ENCODE assay signal across 22 cellular contexts in genomic region chr10:100901051-100901450, GRCh38. TPM values are rescaled to one million over a fixed set of nuclear protein-coding genes. Genes with fewer than 3 reads are reported as not detected.
DNase-seq lines count a peak whose midpoint lies in the region; ATAC-seq, FAIRE-seq and TF ChIP-seq lines count a peak whose summit lies in the region.
"Had no signal": no experiment of that assay in that cellular context is flagged by ENCODE, and none has a peak within 500 bp of the region (broad histone marks: within the 10 kb centered on the region; RNA-seq: fewer than 3 reads in every experiment).

No MANE protein-coding gene starts in this region.

- H3K27ac Mint-ChIP-seq in nephron: peak overlapping the region; percentile 66 to 76 (median 69)
- no peak overlapping the region for H3K27ac Mint-ChIP-seq in stimulated activated effector memory CD8-positive, alpha-beta T cell treated with anti-CD3 and anti-CD28 coated beads, Interleukin-12 subunit alpha, Interleukin-12 subunit beta, amount 100 ng/mL, for 72 hours
- H3K27ac Mint-ChIP-seq: CD4-positive, alpha-beta T cell; HFFc6 had no signal

- POLR2A ChIA-PET in endothelial cell of umbilical vein (lab: Charles Lee) (no interaction called here), PC-3 (lab: Charles Lee; ENCODE audit: unreplicated experiment) (no interaction called here)

- TF ChIP-seq CTCF in endothelial cell of umbilical vein (IDR thresholded peaks at IDR 0.05; ENCODE audit: extremely low read depth in 1 of 2, insufficient read depth in 1 of 2, low read depth in 1 of 2, low read length in 2 of 2) (no peak), nephron (IDR thresholded peaks at IDR 0.05; ENCODE audit: unreplicated experiment in 3 of 3) (no peak), PC-3 (conservative IDR thresholded peaks at IDR 0.05; ENCODE audit: low read depth, low read length) (no peak), foreskin fibroblast (IDR thresholded peaks at IDR 0.05; ENCODE audit: low read depth, low read length) (no peak)

- H3K36me3 Mint-ChIP-seq in nephron (ENCODE audit: low read depth): no peaks in the 10 kb centered on the region
- no peaks in the 10 kb centered on the region for H3K36me3 Mint-ChIP-seq in stimulated activated effector memory CD8-positive, alpha-beta T cell treated with anti-CD3 and anti-CD28 coated beads, Interleukin-12 subunit alpha, Interleukin-12 subunit beta, amount 100 ng/mL, for 72 hours

- H3K4me3 Mint-ChIP-seq in nephron: peak overlapping the region; percentile 17 to 83 (median 70)
- H3K4me3 Mint-ChIP-seq in stimulated activated effector memory CD8-positive, alpha-beta T cell treated with anti-CD3 and anti-CD28 coated beads, Interleukin-12 subunit alpha, Interleukin-12 subunit beta, amount 100 ng/mL, for 72 hours: no peak overlapping the region
- H3K4me3 Mint-ChIP-seq: CD4-positive, alpha-beta T cell; HFFc6 had no signal

- H3K9ac ChIP-seq in endothelial cell of umbilical vein (replicated peaks; ENCODE audit: extremely low read depth, insufficient read depth, low read length) (no peak overlapping the region), PC-3 (ENCODE audit: low read length) (no peak overlapping the region)

- H3F3A ChIP-seq in PC-3 (ENCODE audit: low read length, unreplicated experiment): no peaks in the 10 kb centered on the region

- H3K79me2 ChIP-seq in endothelial cell of umbilical vein (ENCODE audit: control insufficient read depth, insufficient read depth, low read length) (no peaks in the 10 kb centered on the region), PC-3 (ENCODE audit: low read length) (no peaks in the 10 kb centered on the region)

- H3K27ac ChIP-seq in endothelial cell of umbilical vein (ENCODE audit: insufficient read depth, low read depth, low read length): no peak overlapping the region
- H3K27ac ChIP-seq in PC-3 (ENCODE audit: low read length): no peak overlapping the region
- H3K27ac ChIP-seq: 22Rv1, A549, C4-2B had no signal

- H4K20me1 ChIP-seq in endothelial cell of umbilical vein (replicated peaks; ENCODE audit: control insufficient read depth, extremely low read depth, insufficient read depth, low read length) (no peaks in the 10 kb centered on the region), PC-3 (ENCODE audit: low read length) (no peaks in the 10 kb centered on the region)

- no peaks in the 10 kb centered on the region for H3K36me3 ChIP-seq in endothelial cell of umbilical vein (ENCODE audit: control insufficient read depth in 2 of 2, extremely low read depth in 1 of 2, insufficient read depth in 2 of 2, low read length in 2 of 2)
- no peaks in the 10 kb centered on the region for H3K36me3 ChIP-seq in PC-3 (ENCODE audit: low read depth, low read length)

- TF ChIP-seq POLR2A in endothelial cell of umbilical vein (IDR thresholded peaks at IDR 0.05; ENCODE audit: low read depth, low read length): no peak

- peaks cover 7% of the 10 kb centered on the region for H3K27me3 Mint-ChIP-seq in nephron (ENCODE audit: low read depth)

- H3K4me1 Mint-ChIP-seq in nephron: peaks cover 32% of the 10 kb centered on the region
- H3K4me1 Mint-ChIP-seq in stimulated activated effector memory CD8-positive, alpha-beta T cell treated with anti-CD3 and anti-CD28 coated beads, Interleukin-12 subunit alpha, Interleukin-12 subunit beta, amount 100 ng/mL, for 72 hours: no peaks in the 10 kb centered on the region

- H3K9me3 Mint-ChIP-seq in nephron: no peaks in the 10 kb centered on the region
- no peaks in the 10 kb centered on the region for H3K9me3 Mint-ChIP-seq in stimulated activated effector memory CD8-positive, alpha-beta T cell treated with anti-CD3 and anti-CD28 coated beads, Interleukin-12 subunit alpha, Interleukin-12 subunit beta, amount 100 ng/mL, for 72 hours
- H3K9me3 Mint-ChIP-seq: CD4-positive, alpha-beta T cell; HFFc6 had no signal

- H2AFZ ChIP-seq in endothelial cell of umbilical vein (ENCODE audit: low read depth, low read length): no peak overlapping the region
- H2AFZ ChIP-seq in PC-3 (ENCODE audit: low read length): no peak overlapping the region

- no peaks in the 10 kb centered on the region for H3K9me3 ChIP-seq in endothelial cell of umbilical vein (replicated peaks; ENCODE audit: control insufficient read depth, insufficient read depth, low read length)
- no peaks in the 10 kb centered on the region for H3K9me3 ChIP-seq in PC-3 (ENCODE audit: low read length)
- H3K9me3 ChIP-seq: A549 had no signal

- dilution Hi-C loops in endothelial cell of umbilical vein (cut with MboI; ENCODE audit: extremely low pct_ligation_motif_present, low sequenced_read_pairs): no loop called here

- H3K4me1 ChIP-seq in endothelial cell of umbilical vein (ENCODE audit: control insufficient read depth, extremely low read depth, insufficient read depth, low read length) (no peaks in the 10 kb centered on the region), PC-3 (ENCODE audit: insufficient read depth, low read length) (peaks cover 6% of the 10 kb centered on the region; the same call in 1 of the 2 replicates)

- H3K4me3 ChIP-seq in endothelial cell of umbilical vein (replicated peaks in 1 of 3; ENCODE audit: insufficient read depth in 1 of 3, low read depth in 1 of 3, low read length in 3 of 3): no peak overlapping the region
- H3K4me3 ChIP-seq in PC-3 (ENCODE audit: low read length): no peak overlapping the region
- H3K4me3 ChIP-seq in foreskin fibroblast (ENCODE audit: low read depth in 1 of 2, low read length in 2 of 2): no peak overlapping the region
- H3K4me3 ChIP-seq: A549, GM12878 had no signal

- peaks cover 17 to 22% of the 10 kb centered on the region in 2 experiments for H3K27me3 ChIP-seq in endothelial cell of umbilical vein (ENCODE audit: control insufficient read depth in 2 of 2, insufficient read depth in 2 of 2, low read length in 2 of 2)
- no peaks in the 10 kb centered on the region for H3K27me3 ChIP-seq in PC-3 (ENCODE audit: low read length)

- ATAC-seq in PC-3: no peak
- ATAC-seq in stimulated activated effector memory CD8-positive, alpha-beta T cell treated with anti-CD3 and anti-CD28 coated beads, Interleukin-12 subunit alpha, Interleukin-12 subunit beta, amount 100 ng/mL, for 72 hours: no peak
- ATAC-seq: A549, GM12878, HCT116 had no signal

- BruUV-seq in endothelial cell of umbilical vein (replicated peaks; lab: Mats Ljungman, UMichigan) (no TSS peak), PC-3 (replicated peaks; lab: Mats Ljungman, UMichigan) (no TSS peak)

- intact Hi-C loops in endothelial cell of umbilical vein (cut with micrococcal nuclease) (no loop called here), PC-3 (cut with micrococcal nuclease) (no loop called here)

- no peaks in the 10 kb centered on the region for H3K9me1 ChIP-seq in endothelial cell of umbilical vein (replicated peaks; ENCODE audit: control insufficient read depth, extremely low read depth, insufficient read depth, low read length)

- no peaks in the 10 kb centered on the region for H3K9me2 ChIP-seq in PC-3 (replicated peaks; ENCODE audit: low read length)

- CTCF ChIA-PET in endothelial cell of umbilical vein (lab: Charles Lee) (interaction anchor here (0.9 kb wide), 1 partner anchor 12 kb away, joined by 4 read pairs; no protein-coding TSS in a partner anchor), PC-3 (lab: Charles Lee) (no interaction called here)

- DNase-seq in DMS 273 (lab: John Stamatoyannopoulos, UW; ENCODE audit: unreplicated experiment) (peak; percentile 12), DMS 273 treated with DMSO at 0.1 percent for 48 hours (lab: John Stamatoyannopoulos, UW) (no peak), endothelial cell of umbilical vein (ENCODE audit: low read depth, low spot score) (no peak), renal cortical epithelial cell (ENCODE audit: low read depth) (peak; percentile 15), PC-3 (no peak), foreskin fibroblast (no peak)
- DNase-seq in stimulated activated effector memory CD8-positive, alpha-beta T cell treated with anti-CD3 and anti-CD28 coated beads, Interleukin-12 subunit alpha, Interleukin-12 subunit beta, amount 100 ng/mL, for 72 hours (ENCODE audit: low spot score in 2 of 2): no peak
- DNase-seq: AML-193; CD4-positive, alpha-beta T cell; DMS53; DND-41; EL; GOT3; H7; HFFc6 had no signal

- H3K4me2 ChIP-seq in endothelial cell of umbilical vein (ENCODE audit: insufficient read depth, low read length) (no peak overlapping the region), PC-3 (ENCODE audit: low read length) (no peak overlapping the region)
- H3K4me2 ChIP-seq: A549 had no signal

- peak; percentile 28 for FAIRE-seq in endothelial cell of umbilical vein (lab: Jason Lieb, UNC)
- FAIRE-seq: A549, GM12878, HTR-8/SVneo had no signal

TF ChIP-seq in endothelial cell of umbilical vein, 7 proteins besides CTCF, POLR2A, EP300 and RAD21:
- TF ChIP-seq FOS (IDR thresholded peaks at IDR 0.05; ENCODE audit: borderline replicate concordance, insufficient read depth, low read length) (no peak), JUN (IDR thresholded peaks at IDR 0.05; ENCODE audit: borderline replicate concordance, insufficient read depth, insufficient read length, low read depth) (no peak), POLR2AphosphoS5 (IDR thresholded peaks at IDR 0.05; ENCODE audit: insufficient read depth, low read depth, low read length) (no peak), EZH2 (IDR thresholded peaks at IDR 0.05; ENCODE audit: borderline replicate concordance, low read depth, low read length, severe bottlenecking) (no peak), MYC (IDR thresholded peaks at IDR 0.05; ENCODE audit: low read depth, low read length) (no peak), GATA2 (IDR thresholded peaks at IDR 0.05; ENCODE audit: insufficient read depth, insufficient read length, low read depth, low read length) (no peak), MAX (IDR thresholded peaks at IDR 0.05; ENCODE audit: insufficient read depth, insufficient read length) (no peak)

RNA-seq across cellular contexts. Expression of gene SLF2, which starts 11.7 kb away (rescaled TPM):
- total RNA-seq in endothelial cell of umbilical vein: 28.0 and 35.5 TPM in 2 replicates
- polyA plus RNA-seq in endothelial cell of umbilical vein: 6.7 and 7.5 TPM in 2 replicates
- polyA plus RNA-seq in endothelial cell of umbilical vein (2011; cell fraction: cytosol; rRNA removed): 5.0 and 6.1 TPM in 2 replicates
- 18.1 and 27.6 TPM in 2 replicates for polyA plus RNA-seq in endothelial cell of umbilical vein (2011; cell fraction: nucleus; rRNA removed)
- 13.2 and 14.2 TPM in 2 replicates for polyA plus RNA-seq in endothelial cell of umbilical vein (2012)
- polyA minus RNA-seq in endothelial cell of umbilical vein: 14.2 and 17.3 TPM in 2 replicates
- polyA minus RNA-seq in endothelial cell of umbilical vein (2011; cell fraction: cytosol; rRNA and poly(A)+ RNA removed): 10.3 TPM
- polyA minus RNA-seq in endothelial cell of umbilical vein (2011; cell fraction: nucleus; rRNA and poly(A)+ RNA removed): 41.3 and 42.4 TPM in 2 replicates
- total RNA-seq in renal cortical epithelial cell: 17.5 and 25.7 TPM in 2 replicates
- total RNA-seq in PC-3 (2014; rRNA removed): 18.5 and 19.5 TPM in 2 replicates

Comparison
In these comparisons a context has a peak if more than half of its experiments do, and no peak if none do; other contexts are left out.
1. DNase-seq: peak in DMS 273 (single experiment) and renal cortical epithelial cell (single experiment); none in DMS 273 treated with DMSO at 0.1 percent for 48 hours (single experiment), endothelial cell of umbilical vein (single experiment), PC-3 (single experiment), foreskin fibroblast (0 of 2) and stimulated activated effector memory CD8-positive, alpha-beta T cell treated with anti-CD3 and anti-CD28 coated beads, Interleukin-12 subunit alpha, Interleukin-12 subunit beta, amount 100 ng/mL, for 72 hours (0 of 2).